ENCODE assay signal across 1 cellular context in the genomic region with DNA sequence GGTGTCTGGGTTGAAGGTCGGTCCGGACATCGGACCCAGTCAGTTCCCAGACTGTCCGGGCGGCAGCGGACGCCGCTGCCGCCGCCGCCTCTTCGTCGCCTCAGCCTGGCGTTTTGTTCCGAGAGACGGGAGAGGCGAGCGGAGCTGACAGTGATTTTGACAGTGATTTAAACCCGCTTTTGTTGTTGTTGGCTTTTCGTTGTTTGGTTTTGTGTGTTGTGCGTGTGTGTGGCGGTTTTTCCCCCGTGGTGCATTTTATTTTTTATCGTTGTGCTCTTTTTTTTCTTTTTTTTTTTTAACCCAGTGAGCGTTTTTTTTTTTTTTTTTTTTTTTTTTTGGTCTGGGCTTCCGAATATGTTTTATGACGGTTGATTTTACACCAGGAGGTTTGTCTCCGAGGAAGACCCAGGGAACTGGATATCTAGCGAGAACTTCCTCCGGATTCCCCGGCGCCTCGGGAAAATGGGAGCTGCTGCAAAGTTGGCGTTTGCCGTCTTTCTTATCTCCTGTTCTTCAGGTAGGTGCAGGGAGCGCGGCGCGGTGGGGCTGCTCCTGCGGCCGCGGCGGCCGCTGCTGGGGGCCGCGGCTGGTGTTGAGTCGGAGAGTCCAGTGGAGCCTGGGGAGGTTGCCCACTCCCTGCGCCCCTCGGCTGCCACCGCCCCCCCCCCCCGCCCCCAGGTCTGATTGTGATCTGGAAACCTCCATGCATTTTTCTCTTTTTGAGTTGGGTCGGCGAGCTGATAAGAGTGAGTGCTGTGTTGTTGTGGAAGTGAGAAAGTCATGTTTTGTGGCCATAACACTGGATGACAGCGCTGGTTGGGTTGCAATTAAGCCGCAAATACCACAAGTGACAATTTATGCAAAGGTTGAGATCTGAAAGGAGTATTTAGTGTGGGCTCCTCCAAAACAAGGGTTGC.
TF ChIP-seq lines count a peak whose summit lies in the region.

A gene (plus strand): TSS at position 339 of the 917 bp plus-strand sequence. CDS start 124 bp downstream, at position 463.

TF ChIP-seq in HepG2, 621 proteins besides CTCF, POLR2A, EP300 and RAD21 (continued from another document and continues in another):
- TF ChIP-seq, protein P1, sequence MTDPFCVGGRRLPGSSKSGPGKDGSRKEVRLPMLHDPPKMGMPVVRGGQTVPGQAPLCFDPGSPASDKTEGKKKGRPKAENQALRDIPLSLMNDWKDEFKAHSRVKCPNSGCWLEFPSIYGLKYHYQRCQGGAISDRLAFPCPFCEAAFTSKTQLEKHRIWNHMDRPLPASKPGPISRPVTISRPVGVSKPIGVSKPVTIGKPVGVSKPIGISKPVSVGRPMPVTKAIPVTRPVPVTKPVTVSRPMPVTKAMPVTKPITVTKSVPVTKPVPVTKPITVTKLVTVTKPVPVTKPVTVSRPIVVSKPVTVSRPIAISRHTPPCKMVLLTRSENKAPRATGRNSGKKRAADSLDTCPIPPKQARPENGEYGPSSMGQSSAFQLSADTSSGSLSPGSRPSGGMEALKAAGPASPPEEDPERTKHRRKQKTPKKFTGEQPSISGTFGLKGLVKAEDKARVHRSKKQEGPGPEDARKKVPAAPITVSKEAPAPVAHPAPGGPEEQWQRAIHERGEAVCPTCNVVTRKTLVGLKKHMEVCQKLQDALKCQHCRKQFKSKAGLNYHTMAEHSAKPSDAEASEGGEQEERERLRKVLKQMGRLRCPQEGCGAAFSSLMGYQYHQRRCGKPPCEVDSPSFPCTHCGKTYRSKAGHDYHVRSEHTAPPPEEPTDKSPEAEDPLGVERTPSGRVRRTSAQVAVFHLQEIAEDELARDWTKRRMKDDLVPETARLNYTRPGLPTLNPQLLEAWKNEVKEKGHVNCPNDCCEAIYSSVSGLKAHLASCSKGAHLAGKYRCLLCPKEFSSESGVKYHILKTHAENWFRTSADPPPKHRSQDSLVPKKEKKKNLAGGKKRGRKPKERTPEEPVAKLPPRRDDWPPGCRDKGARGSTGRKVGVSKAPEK (CRISPR knock-in tag; IDR thresholded peaks at IDR 0.05; ENCODE audit: borderline replicate concordance), result no peak
- TF ChIP-seq ZNF20 (CRISPR knock-in tag; IDR thresholded peaks at IDR 0.05) (0 out of 2 replicates have a peak, but pooled peaks have one; percentile 9), RBM39 (IDR thresholded peaks at IDR 0.05; ENCODE audit: low read depth, low read length, poor library complexity, severe bottlenecking) (peak; percentile 69), FOXA3 (CRISPR knock-in tag; IDR thresholded peaks at IDR 0.05) (0 out of 2 replicates have a peak, but pooled peaks have one; percentile 15), XRCC5 (optimal IDR thresholded peaks at IDR 0.05; ENCODE audit: low read length) (peak; percentile 12), HNRNPLL (IDR thresholded peaks at IDR 0.05; ENCODE audit: low read depth, low read length, poor library complexity, severe bottlenecking) (peak; percentile 12), SAP130 (CRISPR knock-in tag; IDR thresholded peaks at IDR 0.05; ENCODE audit: low read depth) (peak; percentile 28), NKX3-1 (CRISPR knock-in tag; IDR thresholded peaks at IDR 0.05) (0 out of 2 replicates have a peak, but pooled peaks have one; percentile 12), ZNF260 (CRISPR knock-in tag; IDR thresholded peaks at IDR 0.05; ENCODE audit: borderline replicate concordance, low read depth) (no peak), ZBTB7A (CRISPR knock-in tag; IDR thresholded peaks at IDR 0.05) (no peak), AKAP8 (CRISPR knock-in tag; IDR thresholded peaks at IDR 0.05) (no peak), ERF (CRISPR knock-in tag; IDR thresholded peaks at IDR 0.05) (0 out of 2 replicates have a peak, but pooled peaks have one; percentile 31), ZNF558 (CRISPR knock-in tag; IDR thresholded peaks at IDR 0.05; ENCODE audit: borderline replicate concordance) (0 out of 2 replicates have a peak, but pooled peaks have one; percentile 2), YY1 (IDR thresholded peaks at IDR 0.05; ENCODE audit: insufficient read depth, insufficient replicate concordance, low read depth, low read length) (peak; percentile 53), SIN3A (IDR thresholded peaks at IDR 0.05; ENCODE audit: borderline replicate concordance, low read depth, low read length) (peak; percentile 63), SALL1 (CRISPR knock-in tag; IDR thresholded peaks at IDR 0.05) (0 out of 2 replicates have a peak, but pooled peaks have one; percentile 5), MXI1 (IDR thresholded peaks at IDR 0.05; ENCODE audit: borderline replicate concordance, low read depth, low read length) (0 out of 3 replicates have a peak, but pooled peaks have one; percentile 2), GATAD1 (CRISPR knock-in tag; IDR thresholded peaks at IDR 0.05) (peak; percentile 2; the same call in 1 of the 2 replicates), ZFP1 (CRISPR knock-in tag; IDR thresholded peaks at IDR 0.05) (no peak), KMT2A (CRISPR knock-in tag; IDR thresholded peaks at IDR 0.05) (peak; percentile 4; the same call in 1 of the 2 replicates), HNF4A (CRISPR knock-in tag; IDR thresholded peaks at IDR 0.05) (peak; percentile 35; the same call in 1 of the 2 replicates), ASH2L (IDR thresholded peaks at IDR 0.05; ENCODE audit: insufficient read length, low read depth, low read length) (peak; percentile 73), ZNF703 (CRISPR knock-in tag; IDR thresholded peaks at IDR 0.05; ENCODE audit: borderline replicate concordance) (no peak)
- TF ChIP-seq, protein P2, sequence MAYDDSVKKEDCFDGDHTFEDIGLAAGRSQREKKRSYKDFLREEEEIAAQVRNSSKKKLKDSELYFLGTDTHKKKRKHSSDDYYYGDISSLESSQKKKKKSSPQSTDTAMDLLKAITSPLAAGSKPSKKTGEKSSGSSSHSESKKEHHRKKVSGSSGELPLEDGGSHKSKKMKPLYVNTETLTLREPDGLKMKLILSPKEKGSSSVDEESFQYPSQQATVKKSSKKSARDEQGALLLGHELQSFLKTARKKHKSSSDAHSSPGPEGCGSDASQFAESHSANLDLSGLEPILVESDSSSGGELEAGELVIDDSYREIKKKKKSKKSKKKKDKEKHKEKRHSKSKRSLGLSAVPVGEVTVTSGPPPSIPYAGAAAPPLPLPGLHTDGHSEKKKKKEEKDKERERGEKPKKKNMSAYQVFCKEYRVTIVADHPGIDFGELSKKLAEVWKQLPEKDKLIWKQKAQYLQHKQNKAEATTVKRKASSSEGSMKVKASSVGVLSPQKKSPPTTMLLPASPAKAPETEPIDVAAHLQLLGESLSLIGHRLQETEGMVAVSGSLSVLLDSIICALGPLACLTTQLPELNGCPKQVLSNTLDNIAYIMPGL (CRISPR knock-in tag; IDR thresholded peaks at IDR 0.05; ENCODE audit: borderline replicate concordance in 1 of 2, low read depth in 1 of 2), result 0 out of 4 replicates have a peak, but pooled peaks of 1 of the 2 experiments have one; percentile 13
- TF ChIP-seq, protein P3, sequence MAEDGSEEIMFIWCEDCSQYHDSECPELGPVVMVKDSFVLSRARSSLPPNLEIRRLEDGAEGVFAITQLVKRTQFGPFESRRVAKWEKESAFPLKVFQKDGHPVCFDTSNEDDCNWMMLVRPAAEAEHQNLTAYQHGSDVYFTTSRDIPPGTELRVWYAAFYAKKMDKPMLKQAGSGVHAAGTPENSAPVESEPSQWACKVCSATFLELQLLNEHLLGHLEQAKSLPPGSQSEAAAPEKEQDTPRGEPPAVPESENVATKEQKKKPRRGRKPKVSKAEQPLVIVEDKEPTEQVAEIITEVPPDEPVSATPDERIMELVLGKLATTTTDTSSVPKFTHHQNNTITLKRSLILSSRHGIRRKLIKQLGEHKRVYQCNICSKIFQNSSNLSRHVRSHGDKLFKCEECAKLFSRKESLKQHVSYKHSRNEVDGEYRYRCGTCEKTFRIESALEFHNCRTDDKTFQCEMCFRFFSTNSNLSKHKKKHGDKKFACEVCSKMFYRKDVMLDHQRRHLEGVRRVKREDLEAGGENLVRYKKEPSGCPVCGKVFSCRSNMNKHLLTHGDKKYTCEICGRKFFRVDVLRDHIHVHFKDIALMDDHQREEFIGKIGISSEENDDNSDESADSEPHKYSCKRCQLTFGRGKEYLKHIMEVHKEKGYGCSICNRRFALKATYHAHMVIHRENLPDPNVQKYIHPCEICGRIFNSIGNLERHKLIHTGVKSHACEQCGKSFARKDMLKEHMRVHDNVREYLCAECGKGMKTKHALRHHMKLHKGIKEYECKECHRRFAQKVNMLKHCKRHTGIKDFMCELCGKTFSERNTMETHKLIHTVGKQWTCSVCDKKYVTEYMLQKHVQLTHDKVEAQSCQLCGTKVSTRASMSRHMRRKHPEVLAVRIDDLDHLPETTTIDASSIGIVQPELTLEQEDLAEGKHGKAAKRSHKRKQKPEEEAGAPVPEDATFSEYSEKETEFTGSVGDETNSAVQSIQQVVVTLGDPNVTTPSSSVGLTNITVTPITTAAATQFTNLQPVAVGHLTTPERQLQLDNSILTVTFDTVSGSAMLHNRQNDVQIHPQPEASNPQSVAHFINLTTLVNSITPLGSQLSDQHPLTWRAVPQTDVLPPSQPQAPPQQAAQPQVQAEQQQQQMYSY (CRISPR knock-in tag; IDR thresholded peaks at IDR 0.05), result peak; percentile 77
- TF ChIP-seq, protein P4, sequence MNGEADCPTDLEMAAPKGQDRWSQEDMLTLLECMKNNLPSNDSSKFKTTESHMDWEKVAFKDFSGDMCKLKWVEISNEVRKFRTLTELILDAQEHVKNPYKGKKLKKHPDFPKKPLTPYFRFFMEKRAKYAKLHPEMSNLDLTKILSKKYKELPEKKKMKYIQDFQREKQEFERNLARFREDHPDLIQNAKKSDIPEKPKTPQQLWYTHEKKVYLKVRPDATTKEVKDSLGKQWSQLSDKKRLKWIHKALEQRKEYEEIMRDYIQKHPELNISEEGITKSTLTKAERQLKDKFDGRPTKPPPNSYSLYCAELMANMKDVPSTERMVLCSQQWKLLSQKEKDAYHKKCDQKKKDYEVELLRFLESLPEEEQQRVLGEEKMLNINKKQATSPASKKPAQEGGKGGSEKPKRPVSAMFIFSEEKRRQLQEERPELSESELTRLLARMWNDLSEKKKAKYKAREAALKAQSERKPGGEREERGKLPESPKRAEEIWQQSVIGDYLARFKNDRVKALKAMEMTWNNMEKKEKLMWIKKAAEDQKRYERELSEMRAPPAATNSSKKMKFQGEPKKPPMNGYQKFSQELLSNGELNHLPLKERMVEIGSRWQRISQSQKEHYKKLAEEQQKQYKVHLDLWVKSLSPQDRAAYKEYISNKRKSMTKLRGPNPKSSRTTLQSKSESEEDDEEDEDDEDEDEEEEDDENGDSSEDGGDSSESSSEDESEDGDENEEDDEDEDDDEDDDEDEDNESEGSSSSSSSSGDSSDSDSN (CRISPR knock-in tag; IDR thresholded peaks at IDR 0.05), result peak; percentile 14; the same call in 1 of the 2 replicates
- TF ChIP-seq, protein P5, sequence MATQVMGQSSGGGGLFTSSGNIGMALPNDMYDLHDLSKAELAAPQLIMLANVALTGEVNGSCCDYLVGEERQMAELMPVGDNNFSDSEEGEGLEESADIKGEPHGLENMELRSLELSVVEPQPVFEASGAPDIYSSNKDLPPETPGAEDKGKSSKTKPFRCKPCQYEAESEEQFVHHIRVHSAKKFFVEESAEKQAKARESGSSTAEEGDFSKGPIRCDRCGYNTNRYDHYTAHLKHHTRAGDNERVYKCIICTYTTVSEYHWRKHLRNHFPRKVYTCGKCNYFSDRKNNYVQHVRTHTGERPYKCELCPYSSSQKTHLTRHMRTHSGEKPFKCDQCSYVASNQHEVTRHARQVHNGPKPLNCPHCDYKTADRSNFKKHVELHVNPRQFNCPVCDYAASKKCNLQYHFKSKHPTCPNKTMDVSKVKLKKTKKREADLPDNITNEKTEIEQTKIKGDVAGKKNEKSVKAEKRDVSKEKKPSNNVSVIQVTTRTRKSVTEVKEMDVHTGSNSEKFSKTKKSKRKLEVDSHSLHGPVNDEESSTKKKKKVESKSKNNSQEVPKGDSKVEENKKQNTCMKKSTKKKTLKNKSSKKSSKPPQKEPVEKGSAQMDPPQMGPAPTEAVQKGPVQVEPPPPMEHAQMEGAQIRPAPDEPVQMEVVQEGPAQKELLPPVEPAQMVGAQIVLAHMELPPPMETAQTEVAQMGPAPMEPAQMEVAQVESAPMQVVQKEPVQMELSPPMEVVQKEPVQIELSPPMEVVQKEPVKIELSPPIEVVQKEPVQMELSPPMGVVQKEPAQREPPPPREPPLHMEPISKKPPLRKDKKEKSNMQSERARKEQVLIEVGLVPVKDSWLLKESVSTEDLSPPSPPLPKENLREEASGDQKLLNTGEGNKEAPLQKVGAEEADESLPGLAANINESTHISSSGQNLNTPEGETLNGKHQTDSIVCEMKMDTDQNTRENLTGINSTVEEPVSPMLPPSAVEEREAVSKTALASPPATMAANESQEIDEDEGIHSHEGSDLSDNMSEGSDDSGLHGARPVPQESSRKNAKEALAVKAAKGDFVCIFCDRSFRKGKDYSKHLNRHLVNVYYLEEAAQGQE (IDR thresholded peaks at IDR 0.05; ENCODE audit: borderline replicate concordance in 1 of 2, low read depth in 1 of 2, low read length in 2 of 2), result 0 out of 4 replicates have a peak, but pooled peaks of 1 of the 2 experiments have one; percentile 68
- TF ChIP-seq, protein P6, sequence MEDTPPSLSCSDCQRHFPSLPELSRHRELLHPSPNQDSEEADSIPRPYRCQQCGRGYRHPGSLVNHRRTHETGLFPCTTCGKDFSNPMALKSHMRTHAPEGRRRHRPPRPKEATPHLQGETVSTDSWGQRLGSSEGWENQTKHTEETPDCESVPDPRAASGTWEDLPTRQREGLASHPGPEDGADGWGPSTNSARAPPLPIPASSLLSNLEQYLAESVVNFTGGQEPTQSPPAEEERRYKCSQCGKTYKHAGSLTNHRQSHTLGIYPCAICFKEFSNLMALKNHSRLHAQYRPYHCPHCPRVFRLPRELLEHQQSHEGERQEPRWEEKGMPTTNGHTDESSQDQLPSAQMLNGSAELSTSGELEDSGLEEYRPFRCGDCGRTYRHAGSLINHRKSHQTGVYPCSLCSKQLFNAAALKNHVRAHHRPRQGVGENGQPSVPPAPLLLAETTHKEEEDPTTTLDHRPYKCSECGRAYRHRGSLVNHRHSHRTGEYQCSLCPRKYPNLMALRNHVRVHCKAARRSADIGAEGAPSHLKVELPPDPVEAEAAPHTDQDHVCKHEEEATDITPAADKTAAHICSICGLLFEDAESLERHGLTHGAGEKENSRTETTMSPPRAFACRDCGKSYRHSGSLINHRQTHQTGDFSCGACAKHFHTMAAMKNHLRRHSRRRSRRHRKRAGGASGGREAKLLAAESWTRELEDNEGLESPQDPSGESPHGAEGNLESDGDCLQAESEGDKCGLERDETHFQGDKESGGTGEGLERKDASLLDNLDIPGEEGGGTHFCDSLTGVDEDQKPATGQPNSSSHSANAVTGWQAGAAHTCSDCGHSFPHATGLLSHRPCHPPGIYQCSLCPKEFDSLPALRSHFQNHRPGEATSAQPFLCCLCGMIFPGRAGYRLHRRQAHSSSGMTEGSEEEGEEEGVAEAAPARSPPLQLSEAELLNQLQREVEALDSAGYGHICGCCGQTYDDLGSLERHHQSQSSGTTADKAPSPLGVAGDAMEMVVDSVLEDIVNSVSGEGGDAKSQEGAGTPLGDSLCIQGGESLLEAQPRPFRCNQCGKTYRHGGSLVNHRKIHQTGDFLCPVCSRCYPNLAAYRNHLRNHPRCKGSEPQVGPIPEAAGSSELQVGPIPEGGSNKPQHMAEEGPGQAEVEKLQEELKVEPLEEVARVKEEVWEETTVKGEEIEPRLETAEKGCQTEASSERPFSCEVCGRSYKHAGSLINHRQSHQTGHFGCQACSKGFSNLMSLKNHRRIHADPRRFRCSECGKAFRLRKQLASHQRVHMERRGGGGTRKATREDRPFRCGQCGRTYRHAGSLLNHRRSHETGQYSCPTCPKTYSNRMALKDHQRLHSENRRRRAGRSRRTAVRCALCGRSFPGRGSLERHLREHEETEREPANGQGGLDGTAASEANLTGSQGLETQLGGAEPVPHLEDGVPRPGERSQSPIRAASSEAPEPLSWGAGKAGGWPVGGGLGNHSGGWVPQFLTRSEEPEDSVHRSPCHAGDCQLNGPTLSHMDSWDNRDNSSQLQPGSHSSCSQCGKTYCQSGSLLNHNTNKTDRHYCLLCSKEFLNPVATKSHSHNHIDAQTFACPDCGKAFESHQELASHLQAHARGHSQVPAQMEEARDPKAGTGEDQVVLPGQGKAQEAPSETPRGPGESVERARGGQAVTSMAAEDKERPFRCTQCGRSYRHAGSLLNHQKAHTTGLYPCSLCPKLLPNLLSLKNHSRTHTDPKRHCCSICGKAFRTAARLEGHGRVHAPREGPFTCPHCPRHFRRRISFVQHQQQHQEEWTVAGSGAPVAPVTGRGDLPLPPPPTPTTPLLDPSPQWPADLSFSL (CRISPR knock-in tag; IDR thresholded peaks at IDR 0.05), result peak; percentile 83
